In genomic region chr4:24763631-24764302, GRCh38 we compare ENCODE assay signal across 11 cellular contexts. TPM values are rescaled to one million over a fixed set of nuclear protein-coding genes. Genes with fewer than 3 reads are reported as not detected.
A peak's percentile ranks its signal among the peaks of the same experiment; 100 is the strongest.
DNase-seq lines count a peak whose midpoint lies in the region; ATAC-seq, FAIRE-seq and TF ChIP-seq lines count a peak whose summit lies in the region.
"Had no signal": no experiment of that assay in that cellular context is flagged by ENCODE, and none has a peak within 500 bp of the region (broad histone marks: within the 10 kb centered on the region; RNA-seq: fewer than 3 reads in every experiment).

No MANE protein-coding gene starts in this region.

- peak overlapping the region; percentile 44 for H3K27ac Mint-ChIP-seq in osteocyte (ENCODE audit: unreplicated experiment)
- no peak overlapping the region for H3K27ac Mint-ChIP-seq in stimulated activated memory B cell treated with anti-CD40 and anti-IgM and Interleukin-4, amounts not matched to agents 10 μg/mL and 1 μg/mL and 100 μg/mL, for 72 hours
- no peak overlapping the region for H3K27ac Mint-ChIP-seq in activated CD8-positive, alpha-beta T cell treated with anti-CD3 and anti-CD28 coated beads for 36 hours

- no peak for ATAC-seq in stimulated activated memory B cell treated with anti-CD40 and anti-IgM and Interleukin-4, amounts not matched to agents 10 μg/mL and 1 μg/mL and 100 μg/mL, for 72 hours
- ATAC-seq in activated CD8-positive, alpha-beta T cell treated with anti-CD3 and anti-CD28 coated beads for 36 hours = no peak
- ATAC-seq in HG03039 (IDR thresholded peaks at IDR 0.05; ENCODE audit: unreplicated experiment) (no peak), left lobe of liver (no peak)

- no peaks in the 10 kb centered on the region for H3K27me3 Mint-ChIP-seq in osteocyte (ENCODE audit: unreplicated experiment)
- no peaks in the 10 kb centered on the region for H3K27me3 Mint-ChIP-seq in stimulated activated memory B cell treated with anti-CD40 and anti-IgM and Interleukin-4, amounts not matched to agents 10 μg/mL and 1 μg/mL and 100 μg/mL, for 72 hours
- peaks cover 1% of the 10 kb centered on the region for H3K27me3 Mint-ChIP-seq in activated CD8-positive, alpha-beta T cell treated with anti-CD3 and anti-CD28 coated beads for 36 hours

- no peak overlapping the region for H3K4me3 ChIP-seq in bronchial epithelial cell (ENCODE audit: low read depth, low read length)

- POLR2A ChIA-PET in activated CD8-positive, alpha-beta T cell treated with anti-CD3 and anti-CD28 coated beads for 36 hours (lab: Charles Lee) = no interaction called here

- intact Hi-C loops in activated CD8-positive, alpha-beta T cell treated with anti-CD3 and anti-CD28 coated beads for 36 hours (cut with micrococcal nuclease) = no loop called here

- H3K4me1 Mint-ChIP-seq in osteocyte (ENCODE audit: unreplicated experiment) = peaks cover 13% of the 10 kb centered on the region
- H3K4me1 Mint-ChIP-seq in stimulated activated memory B cell treated with anti-CD40 and anti-IgM and Interleukin-4, amounts not matched to agents 10 μg/mL and 1 μg/mL and 100 μg/mL, for 72 hours = no peaks in the 10 kb centered on the region
- no peaks in the 10 kb centered on the region for H3K4me1 Mint-ChIP-seq in activated CD8-positive, alpha-beta T cell treated with anti-CD3 and anti-CD28 coated beads for 36 hours (ENCODE audit: low read depth)

- CTCF ChIA-PET in activated CD8-positive, alpha-beta T cell treated with anti-CD3 and anti-CD28 coated beads for 36 hours (lab: Charles Lee) = no interaction called here

- no peaks in the 10 kb centered on the region for H3K27me3 ChIP-seq in bronchial epithelial cell (ENCODE audit: control insufficient read depth, insufficient read depth, low read length)

- H3K9me3 Mint-ChIP-seq in osteocyte (ENCODE audit: unreplicated experiment) = no peaks in the 10 kb centered on the region
- H3K9me3 Mint-ChIP-seq in stimulated activated memory B cell treated with anti-CD40 and anti-IgM and Interleukin-4, amounts not matched to agents 10 μg/mL and 1 μg/mL and 100 μg/mL, for 72 hours = peaks cover 2% of the 10 kb centered on the region
- H3K9me3 Mint-ChIP-seq in activated CD8-positive, alpha-beta T cell treated with anti-CD3 and anti-CD28 coated beads for 36 hours = peaks cover 3% of the 10 kb centered on the region

- no peaks in the 10 kb centered on the region for H3K36me3 ChIP-seq in bronchial epithelial cell (ENCODE audit: control insufficient read depth, insufficient read depth, low read length)

- TF ChIP-seq CTCF in bronchial epithelial cell (IDR thresholded peaks at IDR 0.05; ENCODE audit: insufficient read depth, low read length, severe bottlenecking) (no peak), osteocyte (IDR thresholded peaks at IDR 0.05) (no peak)
- TF ChIP-seq CTCF in activated CD8-positive, alpha-beta T cell treated with anti-CD3 and anti-CD28 coated beads for 36 hours (IDR thresholded peaks at IDR 0.05) = no peak

- H3K4me3 Mint-ChIP-seq in osteocyte (ENCODE audit: unreplicated experiment) = no peak overlapping the region
- H3K4me3 Mint-ChIP-seq in stimulated activated memory B cell treated with anti-CD40 and anti-IgM and Interleukin-4, amounts not matched to agents 10 μg/mL and 1 μg/mL and 100 μg/mL, for 72 hours = no peak overlapping the region
- H3K4me3 Mint-ChIP-seq in activated CD8-positive, alpha-beta T cell treated with anti-CD3 and anti-CD28 coated beads for 36 hours = no peak overlapping the region

- H3K36me3 Mint-ChIP-seq in osteocyte (ENCODE audit: unreplicated experiment) = no peaks in the 10 kb centered on the region
- H3K36me3 Mint-ChIP-seq in stimulated activated memory B cell treated with anti-CD40 and anti-IgM and Interleukin-4, amounts not matched to agents 10 μg/mL and 1 μg/mL and 100 μg/mL, for 72 hours = no peaks in the 10 kb centered on the region
- no peaks in the 10 kb centered on the region for H3K36me3 Mint-ChIP-seq in activated CD8-positive, alpha-beta T cell treated with anti-CD3 and anti-CD28 coated beads for 36 hours (ENCODE audit: low read depth)

- peak; percentile 63 for DNase-seq in EL
- DNase-seq in NCI-H2196 (lab: John Stamatoyannopoulos, UW; ENCODE audit: unreplicated experiment) = peak; percentile 66
- peak; percentile 98 for DNase-seq in bronchial epithelial cell (ENCODE audit: low read depth)
- peak; percentile 30 for DNase-seq in osteocyte (ENCODE audit: extremely low spot score, unreplicated experiment)
- no peak for DNase-seq in activated CD8-positive, alpha-beta T cell treated with anti-CD3 and anti-CD28 coated beads for 36 hours
- DNase-seq in left lobe of liver (ENCODE audit: low spot score) = no peak
- DNase-seq: caudate nucleus; stimulated activated CD4-positive, alpha-beta T cell treated with anti-CD3 and anti-CD28 coated beads, Interleukin-12 subunit alpha, Interleukin-12 subunit beta, amount 100 ng/mL, for 4 hours; substantia nigra had no signal

- peak; percentile 81 for FAIRE-seq in bronchial epithelial cell (lab: Jason Lieb, UNC)

RNA-seq across cellular contexts. Expression of gene SOD3, which starts 31.6 kb away (rescaled TPM):
- total RNA-seq in bronchial epithelial cell (0.13 TPM in 1 of 2 replicates, not detected in the other), osteocyte (3.4 and 4.5 TPM in 2 replicates), left lobe of liver (2.9 TPM)
- not detected for total RNA-seq in activated CD8-positive, alpha-beta T cell treated with anti-CD3 and anti-CD28 coated beads for 36 hours

Comparison
In these comparisons a context has a peak if more than half of its experiments do, and no peak if none do; other contexts are left out.
1. DNase-seq: peak in EL (single experiment), NCI-H2196 (single experiment), bronchial epithelial cell (single experiment) and osteocyte (single experiment); none in activated CD8-positive, alpha-beta T cell treated with anti-CD3 and anti-CD28 coated beads for 36 hours (single experiment) and left lobe of liver (single experiment).